Comparison of ENCODE assay signal across 26 cellular contexts in genomic region chr7:105945848-105946247, GRCh38.
"Had no signal": no experiment of that assay in that cellular context is flagged by ENCODE, and none has a peak within 500 bp of the region (broad histone marks: within the 10 kb centered on the region; RNA-seq: fewer than 3 reads in every experiment).

No MANE protein-coding gene starts in this region.

- H3K4me2 ChIP-seq: neural progenitor cell, smooth muscle cell had no signal

- H3K4me1 ChIP-seq: neural progenitor cell, psoas muscle, spleen, stomach, thyroid gland, tibial nerve, upper lobe of left lung, vagina had no signal

- H3K9ac ChIP-seq: neural progenitor cell, parathyroid adenoma had no signal

- H3K9me3 ChIP-seq: ovary, stomach, thoracic aorta, thyroid gland, vagina had no signal

- H3K4me3 ChIP-seq: neural progenitor cell, ovary, psoas muscle, skin epidermis, smooth muscle cell, spleen, stomach, thoracic aorta, thyroid gland, tibial nerve, upper lobe of left lung, vagina had no signal

- H3K79me2 ChIP-seq: parathyroid adenoma had no signal

- H2AFZ ChIP-seq: neural progenitor cell, parathyroid adenoma had no signal

- H3K27ac ChIP-seq: neural progenitor cell, ovary, parathyroid adenoma, psoas muscle, skin epidermis, spleen, stomach, thoracic aorta, thyroid gland, tibial nerve, upper lobe of left lung, vagina had no signal

- H3K27me3 ChIP-seq: neural progenitor cell, ovary, spleen, stomach, thyroid gland, tibial nerve, upper lobe of left lung, vagina had no signal

- DNase-seq: natural killer cell; occipital lobe; ovary; psoas muscle; right cardiac atrium; spleen; stimulated activated CD4-positive, alpha-beta T cell treated with anti-CD3 and anti-CD28 coated beads, Interleukin-12 subunit alpha, Interleukin-12 subunit beta, amount 100 ng/mL, for 4 hours; stimulated activated CD4-positive, alpha-beta T cell treated with anti-CD3 and anti-CD28 coated beads, Interleukin-1b, Interleukin-23, amount 100 ng/mL, for 48 hours; stimulated activated CD4-positive, alpha-beta T cell treated with anti-CD3 and anti-CD28 coated beads, Interleukin-4, amount 100 ng/mL, for 1 hour; stimulated activated CD4-positive, alpha-beta T cell treated with anti-CD3 and anti-CD28 coated beads, Interleukin-4, amount 100 ng/mL, for 4 hours; stimulated activated CD8-positive, alpha-beta memory T cell treated with anti-CD3 and anti-CD28 coated beads, Interleukin-4, amount 100 ng/mL, for 48 hours; stimulated activated naive CD4-positive, alpha-beta T cell treated with Interleukin-2 at 50 U/mL for 16 hours; stomach; thyroid gland; trophoblast cell; upper lobe of left lung had no signal

- H3K36me3 ChIP-seq: neural progenitor cell, ovary, spleen, stomach, thoracic aorta, thyroid gland, tibial nerve, upper lobe of left lung, vagina had no signal

- ATAC-seq: psoas muscle; right cardiac atrium; sciatic nerve; stimulated activated memory B cell treated with anti-CD40 and anti-IgM and Interleukin-4, amounts not matched to agents 10 μg/mL and 1 μg/mL and 100 μg/mL, for 72 hours had no signal

- FAIRE-seq: urothelium cell line had no signal
